ENCODE assay signal across 21 cellular contexts in the genomic region with DNA sequence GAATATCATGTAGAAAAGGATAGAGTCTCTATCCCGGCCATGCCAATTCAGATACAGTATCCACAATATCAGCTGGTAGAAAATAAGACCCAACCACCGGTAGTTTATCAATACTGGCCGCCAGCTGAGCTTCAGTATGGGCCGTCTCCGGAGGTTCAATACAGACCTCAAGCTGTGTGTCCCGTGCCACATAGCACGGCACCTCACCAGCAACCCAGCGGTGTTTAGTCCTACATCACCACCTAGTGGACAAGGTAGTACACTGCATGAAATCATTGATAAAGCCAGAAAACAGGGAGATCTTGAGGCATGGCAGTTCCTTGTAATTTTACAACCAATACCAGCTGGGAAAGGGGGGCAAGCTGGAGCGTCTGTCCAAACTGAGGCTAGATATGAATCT. TPM values are rescaled to one million over a fixed set of nuclear protein-coding genes. Genes with fewer than 3 reads are reported as not detected.
"Had no signal": no experiment of that assay in that cellular context is flagged by ENCODE, and none has a peak within 500 bp of the region (broad histone marks: within the 10 kb centered on the region; RNA-seq: fewer than 3 reads in every experiment).

No MANE protein-coding gene starts in this region.

RNA-seq across cellular contexts. Expression of a gene that starts 7.5 kb away (rescaled TPM):
- total RNA-seq: activated naive CD4-positive, alpha-beta T cell treated with anti-CD3 and anti-CD28 coated beads for 36 hours; activated naive CD4-positive, alpha-beta T cell treated with anti-CD3 and anti-CD28 coated beads, Interleukin-2, amount 50 U/mL, for 72 hours; activated naive CD8-positive, alpha-beta T cell treated with anti-CD3 and anti-CD28 coated beads for 36 hours; activated naive CD8-positive, alpha-beta T cell treated with anti-CD3 and anti-CD28 coated beads, Interleukin-2, amount 10 ng/mL, durations not matched to agents 7 days and 5 days; activated T-cell treated with anti-CD3 and anti-CD28 coated beads, Interleukin-2, amount 50 U/mL, for 4 hours; activated T-cell treated with anti-CD3 and anti-CD28 coated beads, Interleukin-2, amount 50 U/mL, for 72 hours; activated T-helper 1 cell treated with anti-CD3 and anti-CD28 coated beads, Interleukin-12 subunit alpha, Interleukin-12 subunit beta, Interleukin-2, Interleukin-4 antibody, amounts not matched to agents 30 ng/mL and 10 ng/mL and 1 ng/mL, durations not matched to agents 14 hours and 24 hours and 36 hours; activated T-helper 17 cell treated with anti-CD3 and anti-CD28 coated beads, Interleukin-2, amount 50 U/mL, for 72 hours; activated T-helper 2 cell treated with anti-CD3 and anti-CD28 coated beads, Interferon-gamma antibody, Interleukin-2, Interleukin-4, amounts not matched to agents 10 μg/mL and 5 μg/mL and 100 μg/mL, durations not matched to agents 14 hours and 24 hours and 36 hours; adrenal gland; aorta; ascending aorta; astrocyte; body of pancreas; breast epithelium; bronchial epithelial cell; cardiac muscle cell; cardiac septum; cerebellum; chondrocyte had no signal
- polyA plus RNA-seq: adipose tissue, adrenal gland, aorta, cardiac muscle cell had no signal

RNA-seq across cellular contexts. Expression of a gene that starts 17.2 kb away (rescaled TPM):
- total RNA-seq: activated naive CD4-positive, alpha-beta T cell treated with anti-CD3 and anti-CD28 coated beads for 36 hours; activated naive CD4-positive, alpha-beta T cell treated with anti-CD3 and anti-CD28 coated beads, Interleukin-2, amount 50 U/mL, for 72 hours; activated naive CD8-positive, alpha-beta T cell treated with anti-CD3 and anti-CD28 coated beads for 36 hours; activated naive CD8-positive, alpha-beta T cell treated with anti-CD3 and anti-CD28 coated beads, Interleukin-2, amount 10 ng/mL, durations not matched to agents 7 days and 5 days; activated T-cell treated with anti-CD3 and anti-CD28 coated beads, Interleukin-2, amount 50 U/mL, for 4 hours; activated T-cell treated with anti-CD3 and anti-CD28 coated beads, Interleukin-2, amount 50 U/mL, for 72 hours; activated T-helper 1 cell treated with anti-CD3 and anti-CD28 coated beads, Interleukin-12 subunit alpha, Interleukin-12 subunit beta, Interleukin-2, Interleukin-4 antibody, amounts not matched to agents 30 ng/mL and 10 ng/mL and 1 ng/mL, durations not matched to agents 14 hours and 24 hours and 36 hours; activated T-helper 17 cell treated with anti-CD3 and anti-CD28 coated beads, Interleukin-2, amount 50 U/mL, for 72 hours; activated T-helper 2 cell treated with anti-CD3 and anti-CD28 coated beads, Interferon-gamma antibody, Interleukin-2, Interleukin-4, amounts not matched to agents 10 μg/mL and 5 μg/mL and 100 μg/mL, durations not matched to agents 14 hours and 24 hours and 36 hours; adrenal gland; aorta; ascending aorta; astrocyte; body of pancreas; breast epithelium; bronchial epithelial cell; cardiac muscle cell; cardiac septum; cerebellum; chondrocyte had no signal
- polyA plus RNA-seq: adipose tissue, adrenal gland, aorta, cardiac muscle cell had no signal

RNA-seq across cellular contexts. Expression of a gene that starts 37.1 kb away (rescaled TPM):
- total RNA-seq: activated naive CD4-positive, alpha-beta T cell treated with anti-CD3 and anti-CD28 coated beads for 36 hours; activated naive CD4-positive, alpha-beta T cell treated with anti-CD3 and anti-CD28 coated beads, Interleukin-2, amount 50 U/mL, for 72 hours; activated naive CD8-positive, alpha-beta T cell treated with anti-CD3 and anti-CD28 coated beads for 36 hours; activated naive CD8-positive, alpha-beta T cell treated with anti-CD3 and anti-CD28 coated beads, Interleukin-2, amount 10 ng/mL, durations not matched to agents 7 days and 5 days; activated T-cell treated with anti-CD3 and anti-CD28 coated beads, Interleukin-2, amount 50 U/mL, for 4 hours; activated T-cell treated with anti-CD3 and anti-CD28 coated beads, Interleukin-2, amount 50 U/mL, for 72 hours; activated T-helper 1 cell treated with anti-CD3 and anti-CD28 coated beads, Interleukin-12 subunit alpha, Interleukin-12 subunit beta, Interleukin-2, Interleukin-4 antibody, amounts not matched to agents 30 ng/mL and 10 ng/mL and 1 ng/mL, durations not matched to agents 14 hours and 24 hours and 36 hours; activated T-helper 17 cell treated with anti-CD3 and anti-CD28 coated beads, Interleukin-2, amount 50 U/mL, for 72 hours; activated T-helper 2 cell treated with anti-CD3 and anti-CD28 coated beads, Interferon-gamma antibody, Interleukin-2, Interleukin-4, amounts not matched to agents 10 μg/mL and 5 μg/mL and 100 μg/mL, durations not matched to agents 14 hours and 24 hours and 36 hours; adrenal gland; aorta; ascending aorta; astrocyte; body of pancreas; breast epithelium; bronchial epithelial cell; cardiac muscle cell; cardiac septum; cerebellum; chondrocyte had no signal
- polyA plus RNA-seq: adipose tissue, adrenal gland, aorta, cardiac muscle cell had no signal

RNA-seq across cellular contexts. Expression of a gene that starts 43.3 kb away (rescaled TPM):
- total RNA-seq: activated naive CD4-positive, alpha-beta T cell treated with anti-CD3 and anti-CD28 coated beads for 36 hours; activated naive CD4-positive, alpha-beta T cell treated with anti-CD3 and anti-CD28 coated beads, Interleukin-2, amount 50 U/mL, for 72 hours; activated naive CD8-positive, alpha-beta T cell treated with anti-CD3 and anti-CD28 coated beads for 36 hours; activated naive CD8-positive, alpha-beta T cell treated with anti-CD3 and anti-CD28 coated beads, Interleukin-2, amount 10 ng/mL, durations not matched to agents 7 days and 5 days; activated T-cell treated with anti-CD3 and anti-CD28 coated beads, Interleukin-2, amount 50 U/mL, for 4 hours; activated T-cell treated with anti-CD3 and anti-CD28 coated beads, Interleukin-2, amount 50 U/mL, for 72 hours; activated T-helper 1 cell treated with anti-CD3 and anti-CD28 coated beads, Interleukin-12 subunit alpha, Interleukin-12 subunit beta, Interleukin-2, Interleukin-4 antibody, amounts not matched to agents 30 ng/mL and 10 ng/mL and 1 ng/mL, durations not matched to agents 14 hours and 24 hours and 36 hours; activated T-helper 17 cell treated with anti-CD3 and anti-CD28 coated beads, Interleukin-2, amount 50 U/mL, for 72 hours; activated T-helper 2 cell treated with anti-CD3 and anti-CD28 coated beads, Interferon-gamma antibody, Interleukin-2, Interleukin-4, amounts not matched to agents 10 μg/mL and 5 μg/mL and 100 μg/mL, durations not matched to agents 14 hours and 24 hours and 36 hours; adrenal gland; aorta; ascending aorta; astrocyte; body of pancreas; breast epithelium; bronchial epithelial cell; cardiac muscle cell; cardiac septum; cerebellum; chondrocyte had no signal
- polyA plus RNA-seq: adipose tissue, adrenal gland, aorta, cardiac muscle cell had no signal

RNA-seq across cellular contexts. Expression of a gene that starts 45.3 kb away (rescaled TPM):
- total RNA-seq: activated naive CD4-positive, alpha-beta T cell treated with anti-CD3 and anti-CD28 coated beads for 36 hours; activated naive CD4-positive, alpha-beta T cell treated with anti-CD3 and anti-CD28 coated beads, Interleukin-2, amount 50 U/mL, for 72 hours; activated naive CD8-positive, alpha-beta T cell treated with anti-CD3 and anti-CD28 coated beads for 36 hours; activated naive CD8-positive, alpha-beta T cell treated with anti-CD3 and anti-CD28 coated beads, Interleukin-2, amount 10 ng/mL, durations not matched to agents 7 days and 5 days; activated T-cell treated with anti-CD3 and anti-CD28 coated beads, Interleukin-2, amount 50 U/mL, for 4 hours; activated T-cell treated with anti-CD3 and anti-CD28 coated beads, Interleukin-2, amount 50 U/mL, for 72 hours; activated T-helper 1 cell treated with anti-CD3 and anti-CD28 coated beads, Interleukin-12 subunit alpha, Interleukin-12 subunit beta, Interleukin-2, Interleukin-4 antibody, amounts not matched to agents 30 ng/mL and 10 ng/mL and 1 ng/mL, durations not matched to agents 14 hours and 24 hours and 36 hours; activated T-helper 17 cell treated with anti-CD3 and anti-CD28 coated beads, Interleukin-2, amount 50 U/mL, for 72 hours; activated T-helper 2 cell treated with anti-CD3 and anti-CD28 coated beads, Interferon-gamma antibody, Interleukin-2, Interleukin-4, amounts not matched to agents 10 μg/mL and 5 μg/mL and 100 μg/mL, durations not matched to agents 14 hours and 24 hours and 36 hours; adrenal gland; aorta; ascending aorta; astrocyte; body of pancreas; breast epithelium; bronchial epithelial cell; cardiac muscle cell; cardiac septum; cerebellum; chondrocyte had no signal
- polyA plus RNA-seq: adipose tissue, adrenal gland, aorta, cardiac muscle cell had no signal
